In the genomic region with DNA sequence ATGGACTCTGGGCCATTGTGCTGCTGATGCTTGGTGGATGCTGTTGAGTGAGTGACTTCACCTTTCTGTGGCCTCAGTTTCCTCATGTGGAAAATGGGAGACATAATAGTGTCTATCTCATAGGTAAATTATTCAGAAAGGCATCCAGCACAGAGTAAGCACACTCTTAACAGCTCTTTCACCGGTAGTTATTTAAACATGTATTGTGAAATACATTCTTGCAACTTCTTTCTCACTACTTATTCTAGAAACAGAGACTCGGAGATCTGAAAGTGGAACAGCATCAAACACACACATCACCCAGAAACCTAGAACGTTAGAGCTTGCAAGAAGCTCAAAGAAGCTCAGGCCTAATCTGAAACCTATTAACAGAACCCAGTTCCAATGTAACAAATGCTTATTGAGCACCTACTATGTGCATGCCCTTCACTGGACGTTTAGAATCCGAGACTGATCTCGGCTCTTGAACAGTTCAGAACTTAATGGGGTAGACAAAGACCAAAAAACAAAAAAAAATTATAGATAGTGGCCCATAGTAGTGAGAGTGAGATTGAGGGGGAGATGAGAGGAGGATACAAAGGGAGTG, we compare ENCODE assay signal across 13 cellular contexts.
"Had no signal": no experiment of that assay in that cellular context is flagged by ENCODE, and none has a peak within 500 bp of the region (broad histone marks: within the 10 kb centered on the region; RNA-seq: fewer than 3 reads in every experiment).

No MANE protein-coding gene starts in this region.

- H3K9me3 ChIP-seq: colonic mucosa, heart right ventricle, right atrium auricular region had no signal

- H3K4me2 ChIP-seq: smooth muscle cell had no signal

- DNase-seq: activated CD4-positive, alpha-beta T cell treated with anti-CD3 and anti-CD28 coated beads, Interleukin-2, amount 50 U/mL, for 1 hour; activated naive CD4-positive, alpha-beta T cell treated with Interleukin-2 at 50 U/mL for 16 hours; caudate nucleus; colonic mucosa; heart right ventricle; naive thymus-derived CD4-positive, alpha-beta T cell; stimulated activated naive B cell treated with anti-CD40 and anti-IgM and Interleukin-4, amounts not matched to agents 10 μg/mL and 1 μg/mL and 100 μg/mL, for 72 hours; T-helper 1 cell had no signal

- FAIRE-seq: frontal cortex, islet of Langerhans had no signal

- H3K27me3 ChIP-seq: colonic mucosa, heart right ventricle, right atrium auricular region had no signal

- ATAC-seq: heart right ventricle; naive thymus-derived CD4-positive, alpha-beta T cell; stimulated activated naive B cell treated with anti-CD40 and anti-IgM and Interleukin-4, amounts not matched to agents 10 μg/mL and 1 μg/mL and 100 μg/mL, for 72 hours; WTC11 had no signal

- H3K27ac ChIP-seq: colonic mucosa, heart right ventricle, right atrium auricular region had no signal

- H3K4me3 ChIP-seq: colonic mucosa, heart right ventricle, right atrium auricular region, smooth muscle cell had no signal

- H3K36me3 ChIP-seq: colonic mucosa, right atrium auricular region had no signal
